18 cellular contexts compared by ENCODE assay signal in the genomic region with DNA sequence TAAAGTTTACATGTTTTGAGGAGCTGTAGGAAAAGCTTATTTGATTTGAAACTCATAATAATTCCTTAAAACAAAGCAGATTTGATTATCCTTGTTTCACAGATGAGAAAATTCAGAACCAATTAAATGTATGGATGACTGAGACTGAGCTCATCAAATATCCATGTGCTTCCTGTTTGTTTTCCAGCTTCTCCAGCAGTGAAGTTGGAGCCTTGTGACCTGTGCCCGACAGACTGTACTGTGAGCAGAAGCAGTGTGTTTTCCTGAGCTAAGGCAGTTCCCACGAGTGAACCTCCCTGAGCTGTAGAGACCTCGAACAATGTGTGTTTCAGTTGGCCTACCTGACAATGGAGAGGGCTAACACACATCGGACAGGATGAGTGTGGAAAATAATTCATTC.
DNase-seq lines count a peak whose midpoint lies in the region; FAIRE-seq and TF ChIP-seq lines count a peak whose summit lies in the region.
"Had no signal": no experiment of that assay in that cellular context is flagged by ENCODE, and none has a peak within 500 bp of the region (broad histone marks: within the 10 kb centered on the region; RNA-seq: fewer than 3 reads in every experiment).

No MANE protein-coding gene starts in this region.

- peaks cover 0 to 7% (median 0%) of the 10 kb centered on the region in 4 donors for H3K9me3 ChIP-seq in tibial nerve
- H3K9me3 ChIP-seq: SJCRH30 had no signal

- no peaks in the 10 kb centered on the region for H3K27me3 ChIP-seq in bronchial epithelial cell (ENCODE audit: control insufficient read depth, insufficient read depth, low read length)
- H3K27me3 ChIP-seq in tibial nerve, result no peaks in the 10 kb centered on the region
- H3K27me3 ChIP-seq: SJCRH30 had no signal

- H3K4me1 ChIP-seq in tibial nerve, result no peaks in the 10 kb centered on the region

- H3K36me3 ChIP-seq in bronchial epithelial cell (ENCODE audit: control insufficient read depth, insufficient read depth, low read length) (no peaks in the 10 kb centered on the region), tibial nerve (no peaks in the 10 kb centered on the region)
- H3K36me3 ChIP-seq: SJCRH30 had no signal

- H3K27ac ChIP-seq in tibial nerve, result no peak overlapping the region
- H3K27ac ChIP-seq: C4-2B, RWPE1, SJCRH30 had no signal

- TF ChIP-seq EP300 in tibial nerve (IDR thresholded peaks at IDR 0.05), result no peak

- TF ChIP-seq CTCF in bronchial epithelial cell (IDR thresholded peaks at IDR 0.05; ENCODE audit: insufficient read depth, low read length, severe bottlenecking) (no peak), tibial nerve (IDR thresholded peaks at IDR 0.05) (no peak)

- peak; percentile 51 for DNase-seq in NCI-H2171 treated with DMSO at 0.1 percent for 48 hours (lab: John Stamatoyannopoulos, UW)
- no peak for DNase-seq in NCI-H2171 (lab: John Stamatoyannopoulos, UW)
- DNase-seq in bronchial epithelial cell (ENCODE audit: low read depth), result peak; percentile 21
- DNase-seq in kidney tubule cell (ENCODE audit: low spot score), result peak; percentile 48
- DNase-seq in NCI-H345 (lab: John Stamatoyannopoulos, UW), result no peak
- DNase-seq in AML-193 (lab: John Stamatoyannopoulos, UW), result no peak
- DNase-seq in epidermal melanocyte (ENCODE audit: insufficient read length, low spot score), result no peak
- no peak for DNase-seq in tibial nerve (ENCODE audit: low spot score in 2 of 2)
- DNase-seq: COR-L47, MV-4-11, NCI-H1436, NCI-H2029 treated with DMSO at 0.1 percent for 48 hours, NCI-H2227 treated with DMSO at 0.1 percent for 48 hours, NCI-H526, SJCRH30 had no signal

- no peak for TF ChIP-seq POLR2A in tibial nerve (IDR thresholded peaks at IDR 0.05)

- no peak for FAIRE-seq in bronchial epithelial cell (lab: Jason Lieb, UNC)
- FAIRE-seq: H54 had no signal

- 50 to 54% methylated on average over 4 of the region's 4 CpGs for WGBS in tibial nerve, 2 donors

- H3K4me3 ChIP-seq in bronchial epithelial cell (ENCODE audit: low read depth, low read length), result no peak overlapping the region
- H3K4me3 ChIP-seq in tibial nerve, result no peak overlapping the region
- H3K4me3 ChIP-seq: SJCRH30 had no signal

Comparison
In these comparisons a context has a peak if more than half of its experiments do, and no peak if none do; other contexts are left out.
1. DNase-seq: peak in NCI-H2171 treated with DMSO at 0.1 percent for 48 hours (single experiment), bronchial epithelial cell (single experiment) and kidney tubule cell (single experiment); none in NCI-H2171 (single experiment), NCI-H345 (single experiment), AML-193 (0 of 2), epidermal melanocyte (single experiment) and tibial nerve (0 of 2).